ENCODE assay signal across 8 cellular contexts in the genomic region with DNA sequence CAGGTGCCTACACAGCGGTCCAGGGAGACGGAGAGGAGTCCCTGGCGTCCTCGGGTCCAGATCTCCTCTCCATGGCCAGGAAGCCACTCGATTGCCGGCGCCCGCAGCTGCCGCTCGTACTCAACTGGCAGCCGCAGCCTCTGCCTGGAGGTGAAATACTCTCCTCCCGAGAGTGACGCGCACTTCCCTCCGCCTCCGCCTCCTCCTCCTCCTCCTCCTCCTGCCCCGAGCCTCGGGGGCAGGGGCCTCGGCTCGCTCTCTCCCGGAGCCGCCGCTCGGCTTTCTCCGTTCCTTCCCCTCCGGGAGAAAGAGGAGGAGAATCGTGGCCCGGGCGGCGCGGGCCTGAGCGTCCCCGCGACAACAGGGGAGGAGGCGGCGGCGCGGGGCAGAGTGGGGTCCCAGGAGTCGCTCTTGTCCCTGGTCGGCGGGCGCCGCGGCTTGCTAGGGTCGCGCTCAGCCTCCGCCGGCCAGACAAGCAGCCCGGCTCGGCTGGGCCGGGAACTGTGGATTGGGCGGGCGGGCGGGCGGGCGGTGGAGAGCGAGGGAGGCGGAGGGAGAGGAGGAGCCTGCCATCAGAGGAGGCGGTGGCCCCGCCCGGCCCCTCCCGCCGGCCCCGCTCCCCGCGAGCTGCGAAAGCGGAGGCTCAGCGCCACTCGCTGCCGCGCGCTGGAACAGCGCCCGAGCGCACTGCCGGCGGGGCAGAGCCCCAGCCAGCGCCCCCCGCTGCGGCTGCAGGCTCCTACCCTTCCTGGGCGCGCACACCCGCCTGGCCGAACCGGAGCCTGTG. TPM values are rescaled to one million over a fixed set of nuclear protein-coding genes. Genes with fewer than 3 reads are reported as not detected.
DNase-seq lines count a peak whose midpoint lies in the region; ATAC-seq and TF ChIP-seq lines count a peak whose summit lies in the region.

A gene with protein sequence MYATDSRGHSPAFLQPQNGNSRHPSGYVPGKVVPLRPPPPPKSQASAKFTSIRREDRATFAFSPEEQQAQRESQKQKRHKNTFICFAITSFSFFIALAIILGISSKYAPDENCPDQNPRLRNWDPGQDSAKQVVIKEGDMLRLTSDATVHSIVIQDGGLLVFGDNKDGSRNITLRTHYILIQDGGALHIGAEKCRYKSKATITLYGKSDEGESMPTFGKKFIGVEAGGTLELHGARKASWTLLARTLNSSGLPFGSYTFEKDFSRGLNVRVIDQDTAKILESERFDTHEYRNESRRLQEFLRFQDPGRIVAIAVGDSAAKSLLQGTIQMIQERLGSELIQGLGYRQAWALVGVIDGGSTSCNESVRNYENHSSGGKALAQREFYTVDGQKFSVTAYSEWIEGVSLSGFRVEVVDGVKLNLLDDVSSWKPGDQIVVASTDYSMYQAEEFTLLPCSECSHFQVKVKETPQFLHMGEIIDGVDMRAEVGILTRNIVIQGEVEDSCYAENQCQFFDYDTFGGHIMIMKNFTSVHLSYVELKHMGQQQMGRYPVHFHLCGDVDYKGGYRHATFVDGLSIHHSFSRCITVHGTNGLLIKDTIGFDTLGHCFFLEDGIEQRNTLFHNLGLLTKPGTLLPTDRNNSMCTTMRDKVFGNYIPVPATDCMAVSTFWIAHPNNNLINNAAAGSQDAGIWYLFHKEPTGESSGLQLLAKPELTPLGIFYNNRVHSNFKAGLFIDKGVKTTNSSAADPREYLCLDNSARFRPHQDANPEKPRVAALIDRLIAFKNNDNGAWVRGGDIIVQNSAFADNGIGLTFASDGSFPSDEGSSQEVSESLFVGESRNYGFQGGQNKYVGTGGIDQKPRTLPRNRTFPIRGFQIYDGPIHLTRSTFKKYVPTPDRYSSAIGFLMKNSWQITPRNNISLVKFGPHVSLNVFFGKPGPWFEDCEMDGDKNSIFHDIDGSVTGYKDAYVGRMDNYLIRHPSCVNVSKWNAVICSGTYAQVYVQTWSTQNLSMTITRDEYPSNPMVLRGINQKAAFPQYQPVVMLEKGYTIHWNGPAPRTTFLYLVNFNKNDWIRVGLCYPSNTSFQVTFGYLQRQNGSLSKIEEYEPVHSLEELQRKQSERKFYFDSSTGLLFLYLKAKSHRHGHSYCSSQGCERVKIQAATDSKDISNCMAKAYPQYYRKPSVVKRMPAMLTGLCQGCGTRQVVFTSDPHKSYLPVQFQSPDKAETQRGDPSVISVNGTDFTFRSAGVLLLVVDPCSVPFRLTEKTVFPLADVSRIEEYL (N-terminal part only) (minus strand): TSS at position 126 of the 787 bp plus-strand sequence. CDS start 18,140 bp downstream, outside the sequence.

- no TSS peak for BruUV-seq in Caco-2 (replicated peaks; lab: Mats Ljungman, UMichigan)

- peak within 1 kb of the TSS; percentile 89 for H3K4me3 Mint-ChIP-seq in Caco-2 (ENCODE audit: unreplicated experiment)
- peak within 1 kb of the TSS; percentile 92 for H3K4me3 Mint-ChIP-seq in mesothelial cell of epicardium

- H3K36me3 ChIP-seq in Caco-2 (ENCODE audit: control insufficient read depth, insufficient read depth, low read length): no peaks in the 10 kb centered on the region
- H3K36me3 ChIP-seq in NT2/D1 (ENCODE audit: insufficient read depth, insufficient read length, low read length): no peaks in the 10 kb centered on the region

- peak within 1 kb of the TSS; percentile 94 for H3K9ac ChIP-seq in NT2/D1 (ENCODE audit: insufficient read length, low read depth)

- H3K9me3 Mint-ChIP-seq in Caco-2 (ENCODE audit: unreplicated experiment) (no peaks in the 10 kb centered on the region), mesothelial cell of epicardium (no peaks in the 10 kb centered on the region)

- H3K36me3 Mint-ChIP-seq in Caco-2 (ENCODE audit: insufficient read depth, unreplicated experiment) (peaks cover 17% of the 10 kb centered on the region), mesothelial cell of epicardium (no peaks in the 10 kb centered on the region)

- H3K4me1 ChIP-seq in Caco-2 (peaks cover under 1% of the 10 kb centered on the region; the same call in 1 of the 2 replicates), NT2/D1 (ENCODE audit: insufficient read depth, insufficient read length) (peaks cover 5% of the 10 kb centered on the region)

- POLR2A ChIA-PET in Caco-2 (lab: Charles Lee): interaction anchor here (0.5 to 0.7 kb wide), 3 partner anchors 48 to 1771 kb away, joined by 3 to 7 read pairs (median 4); no protein-coding TSS in a partner anchor

- intact Hi-C loops in Caco-2 (cut with micrococcal nuclease; ENCODE audit: unreplicated experiment): loop anchor here (1.0 to 5.0 kb wide), 4 partner anchors 41 to 278 kb away; no protein-coding TSS in a partner anchor

- no peaks in the 10 kb centered on the region for H3K9me3 ChIP-seq in Caco-2
- H3K9me3 ChIP-seq in NT2/D1 (ENCODE audit: insufficient read depth, low read length): no peaks in the 10 kb centered on the region

- H3K27me3 Mint-ChIP-seq in Caco-2 (ENCODE audit: insufficient read depth, unreplicated experiment) (no peaks in the 10 kb centered on the region), mesothelial cell of epicardium (ENCODE audit: low read depth) (peaks cover 4% of the 10 kb centered on the region)

- TF ChIP-seq CTCF in Caco-2 (IDR thresholded peaks at IDR 0.05; ENCODE audit: insufficient read depth in 1 of 2, low read depth in 1 of 2, low read length in 1 of 2, severe bottlenecking in 1 of 2, unreplicated experiment in 1 of 2) (no peak), mesothelial cell of epicardium (IDR thresholded peaks at IDR 0.05; ENCODE audit: unreplicated experiment) (peak; percentile 10)

- CTCF ChIA-PET in Caco-2 (lab: Charles Lee): interaction anchor here (0.5 to 1.7 kb wide), 5 partner anchors 27 to 322 kb away, joined by 3 to 6 read pairs (median 3); no protein-coding TSS in a partner anchor

- peak; percentile 65 for ATAC-seq in GM19467 (IDR thresholded peaks at IDR 0.05; ENCODE audit: unreplicated experiment)

- H3K4me1 Mint-ChIP-seq in Caco-2 (ENCODE audit: low read depth, unreplicated experiment) (no peaks in the 10 kb centered on the region), mesothelial cell of epicardium (peaks cover 39% of the 10 kb centered on the region)

- H3K27me3 ChIP-seq in Caco-2 (replicated peaks; ENCODE audit: control insufficient read depth, insufficient read depth, low read length) (no peaks in the 10 kb centered on the region), NT2/D1 (ENCODE audit: insufficient read depth, insufficient read length) (peaks cover 18% of the 10 kb centered on the region)

- in situ Hi-C loops in endometrial microvascular endothelial cells (cut with HindIII; ENCODE audit: inconsistent ontology term, low pct_unique_long_range_greater_than_20kb, low sequenced_read_pairs): no loop called here

- H3K27ac Mint-ChIP-seq in Caco-2 (ENCODE audit: unreplicated experiment): peak within 1 kb of the TSS; percentile 59
- H3K27ac Mint-ChIP-seq in mesothelial cell of epicardium: peak within 1 kb of the TSS; percentile 92

- DNase-seq in Caco-2 (peak; percentile 74), HS-27A (ENCODE audit: low read depth) (peak; percentile 42), NT2/D1 (ENCODE audit: low read depth, low spot score) (peak; percentile 81), mesothelial cell of epicardium (ENCODE audit: low spot score in 2 of 2, unreplicated experiment in 2 of 2) (peak; percentile 88)
- peak; percentile 90 for DNase-seq in activated CD8-positive, alpha-beta memory T cell treated with anti-CD3 and anti-CD28 coated beads, Interleukin-2, amount 50 U/mL, for 4 hours
- DNase-seq in stimulated activated CD8-positive, alpha-beta memory T cell treated with anti-CD3 and anti-CD28 coated beads, Interleukin-15, amount 100 ng/mL, for 48 hours (ENCODE audit: low read depth in 2 of 2): peak; percentile 83

- H3K4me3 ChIP-seq in Caco-2 (ENCODE audit: low read depth, low read length) (peak within 1 kb of the TSS; percentile 54), NT2/D1 (ENCODE audit: insufficient read length, low read depth) (peak within 1 kb of the TSS; percentile 89)

RNA-seq across cellular contexts. Expression of the gene that starts here (rescaled TPM):
- total RNA-seq in Caco-2 (2022) (28.4 and 37.2 TPM in 2 replicates), endometrial microvascular endothelial cells (ENCODE audit: inconsistent ontology term) (48.3 TPM), mesothelial cell of epicardium (111 to 122 TPM (median 114 TPM) in 3 replicates)

Comparison
In these comparisons a context has a peak if more than half of its experiments do, and no peak if none do; other contexts are left out.
1. Peak in every context shown above with its lines: DNase-seq, ATAC-seq and H3K4me3 ChIP-seq.